Comparison of ENCODE assay signal across 17 cellular contexts in the genomic region with DNA sequence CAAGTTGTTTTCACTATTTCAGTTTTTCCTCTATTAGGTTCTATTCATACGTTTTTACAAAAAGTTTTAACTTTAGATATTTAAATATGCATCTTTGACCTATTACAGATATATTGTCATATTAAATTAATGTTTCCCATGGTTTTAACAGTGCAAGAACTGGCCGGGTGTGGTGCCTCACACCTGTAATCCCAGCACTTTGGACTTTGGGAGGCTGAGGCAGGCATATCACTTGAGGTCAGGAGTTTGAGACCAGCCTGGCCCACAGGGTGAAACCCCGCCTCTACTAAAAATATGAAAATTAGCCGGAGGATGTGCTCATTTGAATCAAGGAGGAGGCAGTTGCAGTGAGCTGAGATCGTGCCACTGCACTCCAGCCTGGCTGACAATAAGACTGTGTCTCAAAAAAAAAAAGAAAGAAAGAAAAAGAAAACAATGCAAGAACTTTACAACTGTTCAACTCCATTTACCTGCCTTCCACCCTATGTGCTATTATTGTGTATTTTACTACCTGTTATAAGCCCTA. TPM values are rescaled to one million over a fixed set of nuclear protein-coding genes. Genes with fewer than 3 reads are reported as not detected.
DNase-seq lines count a peak whose midpoint lies in the region; FAIRE-seq and TF ChIP-seq lines count a peak whose summit lies in the region.
"Had no signal": no experiment of that assay in that cellular context is flagged by ENCODE, and none has a peak within 500 bp of the region (broad histone marks: within the 10 kb centered on the region; RNA-seq: fewer than 3 reads in every experiment).

No MANE protein-coding gene starts in this region.

- no peak for FAIRE-seq in small intestine (lab: Jason Lieb, UNC)
- FAIRE-seq: A549 had no signal

- 18 to 57% (median 28%) methylated on average over 5 of the region's 5 CpGs for WGBS in small intestine, 3 donors

- H3K79me2 ChIP-seq in DOHH2 (ENCODE audit: control insufficient read depth, low read length): no peaks in the 10 kb centered on the region

- H3K9me2 ChIP-seq in DOHH2 (replicated peaks; ENCODE audit: control insufficient read depth, low read length): no peaks in the 10 kb centered on the region

- H3K27ac ChIP-seq in DOHH2 (ENCODE audit: low read depth, low read length) (no peak overlapping the region), small intestine (ENCODE audit: low read depth in 1 of 2, low read length in 1 of 2) (no peak overlapping the region)
- H3K27ac ChIP-seq: 22Rv1, A549, BLaER1, GM23248, HL-60, KMS-11 had no signal

- no peaks in the 10 kb centered on the region for H3K27me3 ChIP-seq in DOHH2 (ENCODE audit: control insufficient read depth, low read length)
- peaks cover 0 to 2% of the 10 kb centered on the region in 2 donors for H3K27me3 ChIP-seq in small intestine (ENCODE audit: control insufficient read depth in 2 of 2, insufficient read depth in 2 of 2, low read length in 2 of 2)
- H3K27me3 ChIP-seq: BLaER1 had no signal

- H3K36me3 ChIP-seq in DOHH2 (ENCODE audit: control insufficient read depth, low read length) (no peaks in the 10 kb centered on the region), small intestine (ENCODE audit: control insufficient read depth in 2 of 2, insufficient read depth in 2 of 2, low read length in 2 of 2) (no peaks in the 10 kb centered on the region)
- H3K36me3 ChIP-seq: BLaER1, HAP-1 had no signal

- no peak for TF ChIP-seq CTCF in DOHH2 (IDR thresholded peaks at IDR 0.05; ENCODE audit: low read depth, low read length, poor library complexity, severe bottlenecking)

- H3K4me2 ChIP-seq in DOHH2 (ENCODE audit: low read length): peak overlapping the region; percentile 33
- H3K4me2 ChIP-seq: A549, BLaER1, KMS-11 had no signal

- peak overlapping the region; percentile 24; the same call in 1 of the 2 replicates for H3K4me3 ChIP-seq in DOHH2 (ENCODE audit: low read length)
- no peak overlapping the region for H3K4me3 ChIP-seq in small intestine (ENCODE audit: low read depth in 1 of 2, low read length in 2 of 2)
- H3K4me3 ChIP-seq: A549, BLaER1, GM23248, HAP-1 had no signal

- DNase-seq in NAMALWA (ENCODE audit: low spot score): peak; percentile 40
- peak; percentile 12 for DNase-seq in islet precursor cell
- peak; percentile 68 for DNase-seq in small intestine
- no peak for DNase-seq in SHP77 treated with DMSO at 0.1 percent for 48 hours (lab: John Stamatoyannopoulos, UW)
- no peak for DNase-seq in NCI-H187 treated with DMSO at 0.1 percent for 48 hours (lab: John Stamatoyannopoulos, UW)
- DNase-seq in D341Med (ENCODE audit: low spot score): no peak
- DNase-seq: CD4-positive, alpha-beta memory T cell; GDM1; GM23248 had no signal

- no peaks in the 10 kb centered on the region for H4K20me1 ChIP-seq in DOHH2 (ENCODE audit: control insufficient read depth, insufficient read depth, low read depth, low read length)
- H4K20me1 ChIP-seq: BLaER1 had no signal

- H3K4me1 ChIP-seq in DOHH2 (ENCODE audit: control insufficient read depth, low read length) (peaks cover 34% of the 10 kb centered on the region), small intestine (ENCODE audit: control insufficient read depth in 2 of 2, insufficient read depth in 1 of 2, low read depth in 1 of 2, low read length in 1 of 2) (peaks cover 0 to 2% of the 10 kb centered on the region in 2 donors)
- H3K4me1 ChIP-seq: A549, HAP-1 had no signal

- H3K9me3 ChIP-seq in DOHH2 (ENCODE audit: control insufficient read depth, insufficient read depth, low read length) (no peaks in the 10 kb centered on the region), small intestine (ENCODE audit: control insufficient read depth, low read depth) (no peaks in the 10 kb centered on the region)
- H3K9me3 ChIP-seq: A549, HAP-1 had no signal

- peaks cover 12% of the 10 kb centered on the region; the same call in 1 of the 2 replicates for H3F3A ChIP-seq in DOHH2 (ENCODE audit: control insufficient read depth, insufficient read depth)

RNA-seq across cellular contexts. Expression of gene TINAGL1, which starts 19.8 kb away (rescaled TPM):
- 10 to 100 TPM; 34.9 to 92.3 (median 44.5) TPM for polyA plus RNA-seq in small intestine
- polyA plus RNA-seq: CD14-positive monocyte; CD4-positive, alpha-beta memory T cell had no signal

Comparison
In these comparisons a context has a peak if more than half of its experiments do, and no peak if none do; other contexts are left out.
1. DNase-seq: peak in NAMALWA (single experiment), islet precursor cell (single experiment) and small intestine (single experiment); none in SHP77 treated with DMSO at 0.1 percent for 48 hours (single experiment), NCI-H187 treated with DMSO at 0.1 percent for 48 hours (single experiment) and D341Med (single experiment).